In the genomic region with DNA sequence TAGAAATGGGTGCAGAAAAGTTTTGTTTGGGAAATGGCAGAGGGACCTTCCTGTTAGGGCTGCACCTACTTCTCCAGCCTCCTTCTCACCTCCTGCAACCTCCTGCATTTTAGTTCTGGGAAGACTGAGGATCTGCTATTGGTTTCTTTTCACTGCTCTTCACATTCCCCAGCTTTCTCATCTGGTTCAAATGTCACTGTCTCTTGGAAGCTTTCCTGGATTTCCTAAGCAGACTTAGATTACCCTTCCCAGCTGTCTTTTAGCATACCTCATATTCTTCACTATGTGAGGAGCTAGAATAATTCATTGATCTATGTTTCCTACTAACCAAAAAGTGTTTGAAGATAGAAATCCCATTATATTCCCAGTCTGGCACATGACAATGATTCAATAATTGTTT, we compare ENCODE assay signal across 2 cellular contexts.
TF ChIP-seq lines count a peak whose summit lies in the region.

No MANE protein-coding gene starts in this region.

TF ChIP-seq in IMR-90, 13 proteins besides CTCF, POLR2A, EP300 and RAD21:
- TF ChIP-seq RCOR1 (IDR thresholded peaks at IDR 0.05; ENCODE audit: insufficient replicate concordance, low read length) (no peak), MXI1 (IDR thresholded peaks at IDR 0.05; ENCODE audit: borderline replicate concordance, low read depth, low read length) (no peak), ELK1 (IDR thresholded peaks at IDR 0.05; ENCODE audit: borderline replicate concordance, low read depth, low read length) (no peak), USF2 (IDR thresholded peaks at IDR 0.05; ENCODE audit: low read depth, low read length) (no peak), MAZ (IDR thresholded peaks at IDR 0.05; ENCODE audit: borderline replicate concordance, low read depth, low read length) (no peak), CEBPB (IDR thresholded peaks at IDR 0.05; ENCODE audit: low read depth, low read length) (no peak), FOS (IDR thresholded peaks at IDR 0.05; ENCODE audit: low read depth, low read length) (no peak), BHLHE40 (IDR thresholded peaks at IDR 0.05; ENCODE audit: low read depth, low read length) (no peak)

TF ChIP-seq in endothelial cell of umbilical vein, 7 proteins besides CTCF, POLR2A, EP300 and RAD21:
- TF ChIP-seq MAX (IDR thresholded peaks at IDR 0.05; ENCODE audit: insufficient read depth, insufficient read length) (no peak), GATA2 (IDR thresholded peaks at IDR 0.05; ENCODE audit: insufficient read depth, insufficient read length, low read depth, low read length) (no peak), MYC (IDR thresholded peaks at IDR 0.05; ENCODE audit: low read depth, low read length) (no peak), EZH2 (IDR thresholded peaks at IDR 0.05; ENCODE audit: borderline replicate concordance, low read depth, low read length, severe bottlenecking) (no peak), JUN (IDR thresholded peaks at IDR 0.05; ENCODE audit: borderline replicate concordance, insufficient read depth, insufficient read length, low read depth) (no peak), FOS (IDR thresholded peaks at IDR 0.05; ENCODE audit: borderline replicate concordance, insufficient read depth, low read length) (no peak), POLR2AphosphoS5 (IDR thresholded peaks at IDR 0.05; ENCODE audit: insufficient read depth, low read depth, low read length) (no peak)
